23 cellular contexts compared by ENCODE assay signal in the genomic region with DNA sequence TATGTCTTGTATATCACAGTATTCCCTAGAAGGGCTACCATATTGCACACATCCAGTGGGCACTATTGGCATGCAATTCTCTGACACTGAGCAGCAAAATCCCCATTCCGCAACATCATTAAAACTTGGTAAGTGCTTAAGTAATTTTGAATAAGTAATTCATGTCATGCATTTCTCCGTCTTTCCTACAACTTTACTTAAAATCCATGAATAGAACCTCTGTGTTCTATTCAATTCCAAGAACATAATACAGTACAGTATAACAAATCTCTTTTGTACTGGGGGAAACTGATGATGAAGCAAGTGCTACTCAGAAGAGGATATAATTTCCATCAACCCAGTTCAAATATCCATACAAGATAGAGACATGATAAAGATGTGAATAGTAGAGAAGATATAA.
DNase-seq lines count a peak whose midpoint lies in the region; ATAC-seq, FAIRE-seq and TF ChIP-seq lines count a peak whose summit lies in the region.
"Had no signal": no experiment of that assay in that cellular context is flagged by ENCODE, and none has a peak within 500 bp of the region (broad histone marks: within the 10 kb centered on the region; RNA-seq: fewer than 3 reads in every experiment).

No MANE protein-coding gene starts in this region.

- H3K4me2 ChIP-seq in A549: no peak overlapping the region
- H3K4me2 ChIP-seq: BLaER1 had no signal

- peaks cover 2% of the 10 kb centered on the region; the same call in 1 of the 3 replicates for H3K4me1 ChIP-seq in A549
- H3K4me1 ChIP-seq: BLaER1, Caco-2 had no signal

- TF ChIP-seq CTCF in A549 (IDR thresholded peaks at IDR 0.05) (no peak), VCaP (conservative IDR thresholded peaks at IDR 0.05) (no peak)

- WGBS in A549 (ENCODE audit: missing lambda C conversion rate): 96% methylated on average over 2 of the region's 2 CpGs

- no peaks in the 10 kb centered on the region for H3K9me3 ChIP-seq in A549
- H3K9me3 ChIP-seq: BE2C, BLaER1, Caco-2 had no signal

- ATAC-seq in A549 (no peak), HG03378 (IDR thresholded peaks at IDR 0.05; ENCODE audit: unreplicated experiment) (no peak), GM21381 (IDR thresholded peaks at IDR 0.05; ENCODE audit: unreplicated experiment) (no peak)

- no peak overlapping the region for H3K4me3 ChIP-seq in A549
- H3K4me3 ChIP-seq: BLaER1 had no signal

- no peak for TF ChIP-seq EP300 in A549 (IDR thresholded peaks at IDR 0.05)

- no peak overlapping the region for H3K27ac ChIP-seq in A549
- H3K27ac ChIP-seq in VCaP: peak overlapping the region; percentile 20; the same call in 1 of the 2 replicates
- H3K27ac ChIP-seq: BLaER1 had no signal

- DNase-seq in A549 (ENCODE audit: low read depth in 1 of 2, low spot score in 1 of 2) (no peak), RPMI7951 (ENCODE audit: low read depth) (peak; percentile 22), foreskin melanocyte (peak; percentile 77), cerebellar nuclear complex (lab: John Stamatoyannopoulos, UW) (no peak)
- no peak for DNase-seq in activated CD4-positive, CD25-positive, alpha-beta regulatory T cell (lab: John Stamatoyannopoulos, UW)
- DNase-seq: ACHN; BE2C; C1 segment of cervical spinal cord; Caco-2; Calu3; CD4-positive, alpha-beta memory T cell; CD4-positive, CD25-positive, alpha-beta regulatory T cell; CD8-positive, alpha-beta memory T cell; DMS79 treated with DMSO at 0.1 percent for 48 hours; GF-D8 had no signal

- CTCF ChIA-PET in A549 (lab: Yijun Ruan, JAX): interaction anchor here (2.3 kb wide), 1 partner anchor 12 kb away, joined by 6 read pairs; no protein-coding TSS in a partner anchor

- FAIRE-seq in A549 (lab: Jason Lieb, UNC): peak; percentile 7
- FAIRE-seq: D721Med, G401.6, GM12891, GM19239 had no signal

- no peak for TF ChIP-seq RAD21 in A549 (conservative IDR thresholded peaks at IDR 0.05 in 1 of 2, IDR thresholded peaks at IDR 0.05 in 1 of 2)

- POLR2A ChIA-PET in A549 (lab: Yijun Ruan, JAX): no interaction called here

- no peak for TF ChIP-seq POLR2A in A549 (IDR thresholded peaks at IDR 0.05; ENCODE audit: low read length)

TF ChIP-seq in A549, 52 proteins besides CTCF, POLR2A, EP300 and RAD21:
- TF ChIP-seq EHMT2 (IDR thresholded peaks at IDR 0.05; ENCODE audit: low read depth) (no peak), FOSL2 (IDR thresholded peaks at IDR 0.05) (no peak), FOSL2 (CRISPR knock-in tag; IDR thresholded peaks at IDR 0.05) (no peak), HOXB5 (CRISPR knock-in tag; IDR thresholded peaks at IDR 0.05) (no peak), FOXS1 (CRISPR knock-in tag; IDR thresholded peaks at IDR 0.05) (no peak), EHF (CRISPR knock-in tag; IDR thresholded peaks at IDR 0.05) (no peak), HEYL (CRISPR knock-in tag; IDR thresholded peaks at IDR 0.05) (no peak), POLR2AphosphoS2 (conservative IDR thresholded peaks at IDR 0.05; ENCODE audit: low read length) (no peak), ZSCAN20 (CRISPR knock-in tag; IDR thresholded peaks at IDR 0.05) (no peak), NFE2L2 (conservative IDR thresholded peaks at IDR 0.05; ENCODE audit: low read length) (no peak), TFCP2L1 (CRISPR knock-in tag; IDR thresholded peaks at IDR 0.05) (no peak), CBX8 (IDR thresholded peaks at IDR 0.05) (no peak), MAZ (IDR thresholded peaks at IDR 0.05; ENCODE audit: borderline replicate concordance, low read depth, low read length) (no peak), MYC (IDR thresholded peaks at IDR 0.05; ENCODE audit: borderline replicate concordance, low read length) (no peak), GATA3 (IDR thresholded peaks at IDR 0.05; ENCODE audit: borderline replicate concordance) (no peak), RFX5 (IDR thresholded peaks at IDR 0.05) (no peak)
- TF ChIP-seq, protein P1, sequence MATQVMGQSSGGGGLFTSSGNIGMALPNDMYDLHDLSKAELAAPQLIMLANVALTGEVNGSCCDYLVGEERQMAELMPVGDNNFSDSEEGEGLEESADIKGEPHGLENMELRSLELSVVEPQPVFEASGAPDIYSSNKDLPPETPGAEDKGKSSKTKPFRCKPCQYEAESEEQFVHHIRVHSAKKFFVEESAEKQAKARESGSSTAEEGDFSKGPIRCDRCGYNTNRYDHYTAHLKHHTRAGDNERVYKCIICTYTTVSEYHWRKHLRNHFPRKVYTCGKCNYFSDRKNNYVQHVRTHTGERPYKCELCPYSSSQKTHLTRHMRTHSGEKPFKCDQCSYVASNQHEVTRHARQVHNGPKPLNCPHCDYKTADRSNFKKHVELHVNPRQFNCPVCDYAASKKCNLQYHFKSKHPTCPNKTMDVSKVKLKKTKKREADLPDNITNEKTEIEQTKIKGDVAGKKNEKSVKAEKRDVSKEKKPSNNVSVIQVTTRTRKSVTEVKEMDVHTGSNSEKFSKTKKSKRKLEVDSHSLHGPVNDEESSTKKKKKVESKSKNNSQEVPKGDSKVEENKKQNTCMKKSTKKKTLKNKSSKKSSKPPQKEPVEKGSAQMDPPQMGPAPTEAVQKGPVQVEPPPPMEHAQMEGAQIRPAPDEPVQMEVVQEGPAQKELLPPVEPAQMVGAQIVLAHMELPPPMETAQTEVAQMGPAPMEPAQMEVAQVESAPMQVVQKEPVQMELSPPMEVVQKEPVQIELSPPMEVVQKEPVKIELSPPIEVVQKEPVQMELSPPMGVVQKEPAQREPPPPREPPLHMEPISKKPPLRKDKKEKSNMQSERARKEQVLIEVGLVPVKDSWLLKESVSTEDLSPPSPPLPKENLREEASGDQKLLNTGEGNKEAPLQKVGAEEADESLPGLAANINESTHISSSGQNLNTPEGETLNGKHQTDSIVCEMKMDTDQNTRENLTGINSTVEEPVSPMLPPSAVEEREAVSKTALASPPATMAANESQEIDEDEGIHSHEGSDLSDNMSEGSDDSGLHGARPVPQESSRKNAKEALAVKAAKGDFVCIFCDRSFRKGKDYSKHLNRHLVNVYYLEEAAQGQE (IDR thresholded peaks at IDR 0.05): no peak
- TF ChIP-seq, protein P2, sequence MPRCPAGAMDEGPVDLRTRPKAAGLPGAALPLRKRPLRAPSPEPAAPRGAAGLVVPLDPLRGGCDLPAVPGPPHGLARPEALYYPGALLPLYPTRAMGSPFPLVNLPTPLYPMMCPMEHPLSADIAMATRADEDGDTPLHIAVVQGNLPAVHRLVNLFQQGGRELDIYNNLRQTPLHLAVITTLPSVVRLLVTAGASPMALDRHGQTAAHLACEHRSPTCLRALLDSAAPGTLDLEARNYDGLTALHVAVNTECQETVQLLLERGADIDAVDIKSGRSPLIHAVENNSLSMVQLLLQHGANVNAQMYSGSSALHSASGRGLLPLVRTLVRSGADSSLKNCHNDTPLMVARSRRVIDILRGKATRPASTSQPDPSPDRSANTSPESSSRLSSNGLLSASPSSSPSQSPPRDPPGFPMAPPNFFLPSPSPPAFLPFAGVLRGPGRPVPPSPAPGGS (IDR thresholded peaks at IDR 0.05): no peak
- TF ChIP-seq, protein P3, sequence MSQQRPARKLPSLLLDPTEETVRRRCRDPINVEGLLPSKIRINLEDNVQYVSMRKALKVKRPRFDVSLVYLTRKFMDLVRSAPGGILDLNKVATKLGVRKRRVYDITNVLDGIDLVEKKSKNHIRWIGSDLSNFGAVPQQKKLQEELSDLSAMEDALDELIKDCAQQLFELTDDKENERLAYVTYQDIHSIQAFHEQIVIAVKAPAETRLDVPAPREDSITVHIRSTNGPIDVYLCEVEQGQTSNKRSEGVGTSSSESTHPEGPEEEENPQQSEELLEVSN (IDR thresholded peaks at IDR 0.05; ENCODE audit: borderline replicate concordance, low read depth): no peak

Comparison
In these comparisons a context has a peak if more than half of its experiments do, and no peak if none do; other contexts are left out.
1. DNase-seq: peak in RPMI7951 (single experiment) and foreskin melanocyte (single experiment); none in A549 (0 of 2), cerebellar nuclear complex (0 of 2) and activated CD4-positive, CD25-positive, alpha-beta regulatory T cell (0 of 4).